In genomic region chr2:48144777-48145176, GRCh38 we compare ENCODE assay signal across 12 cellular contexts.
DNase-seq lines count a peak whose midpoint lies in the region; ATAC-seq and TF ChIP-seq lines count a peak whose summit lies in the region.
"Had no signal": no experiment of that assay in that cellular context is flagged by ENCODE, and none has a peak within 500 bp of the region (broad histone marks: within the 10 kb centered on the region; RNA-seq: fewer than 3 reads in every experiment).

No MANE protein-coding gene starts in this region.

- 80 to 83% methylated on average over 2 of the region's 2 CpGs for WGBS in GM23248 (ENCODE audit: low coverage in 1 of 2, low lambda C conversion rate in 2 of 2, missing lambda C conversion rate in 2 of 2), 2 experiments

- no peaks in the 10 kb centered on the region for H3K27me3 Mint-ChIP-seq in GM23338 (ENCODE audit: insufficient read depth, low read depth, poor library complexity)

- H3K9me2 ChIP-seq in GM23338 (ENCODE audit: insufficient read depth) (peaks cover 11% of the 10 kb centered on the region; the same call in 1 of the 2 replicates), GM23248 (ENCODE audit: insufficient read depth) (no peaks in the 10 kb centered on the region)

- no peaks in the 10 kb centered on the region for H3K36me3 Mint-ChIP-seq in GM23338 (ENCODE audit: low read depth)

- H3K79me2 ChIP-seq in GM23338 (replicated peaks; ENCODE audit: insufficient read depth) (no peaks in the 10 kb centered on the region), GM23248 (ENCODE audit: insufficient read depth) (no peaks in the 10 kb centered on the region)

- no peak for TF ChIP-seq CTCF in GM23338 (conservative IDR thresholded peaks at IDR 0.05; ENCODE audit: low read depth in 2 of 2)
- no peak for TF ChIP-seq CTCF in fibroblast of villous mesenchyme (IDR thresholded peaks at IDR 0.05; ENCODE audit: insufficient read depth, low read depth, low read length)

- H3K4me3 ChIP-seq in GM23338 (no peak overlapping the region), fibroblast of villous mesenchyme (ENCODE audit: low read depth, low read length) (no peak overlapping the region), GM23248 (no peak overlapping the region)
- H3K4me3 ChIP-seq: suprapubic skin had no signal

- no peaks in the 10 kb centered on the region for H3K9me3 ChIP-seq in GM23248 (ENCODE audit: low read depth)
- H3K9me3 ChIP-seq: suprapubic skin had no signal

- no peaks in the 10 kb centered on the region for H3K27me3 ChIP-seq in GM23338 (ENCODE audit: insufficient read depth)
- H3K27me3 ChIP-seq in GM23248 (replicated peaks; ENCODE audit: insufficient read depth) = no peaks in the 10 kb centered on the region
- H3K27me3 ChIP-seq: suprapubic skin had no signal

- H4K20me1 ChIP-seq in GM23338 (replicated peaks; ENCODE audit: insufficient read depth) (no peaks in the 10 kb centered on the region), GM23248 (ENCODE audit: insufficient read depth) (no peaks in the 10 kb centered on the region)

- H3F3A ChIP-seq in GM23338 (replicated peaks; ENCODE audit: low read depth) = no peaks in the 10 kb centered on the region
- H3F3A ChIP-seq in GM23248 (ENCODE audit: insufficient read depth) = no peaks in the 10 kb centered on the region

- H3K36me3 ChIP-seq in GM23338 (ENCODE audit: insufficient read depth) (no peaks in the 10 kb centered on the region), GM23248 (ENCODE audit: low read depth) (no peaks in the 10 kb centered on the region)
- H3K36me3 ChIP-seq: suprapubic skin had no signal

- no peak overlapping the region for H3K27ac ChIP-seq in GM23338 (ENCODE audit: low read depth)
- H3K27ac ChIP-seq in GM23248 = no peak overlapping the region
- H3K27ac ChIP-seq: suprapubic skin had no signal

- no peaks in the 10 kb centered on the region for H3K4me1 ChIP-seq in GM23338 (ENCODE audit: insufficient read depth)
- H3K4me1 ChIP-seq in GM23248 (ENCODE audit: insufficient read depth) = no peaks in the 10 kb centered on the region
- H3K4me1 ChIP-seq: suprapubic skin had no signal

- no peak overlapping the region for H3K9ac ChIP-seq in GM23248

- DNase-seq in NCI-H1417 (lab: John Stamatoyannopoulos, UW) (peak; percentile 11 to 62 (median 43)), NCI-H1417 treated with DMSO at 0.1 percent for 48 hours (lab: John Stamatoyannopoulos, UW) (no peak), GM23338 (ENCODE audit: low spot score) (no peak), SK-MEL-5 (ENCODE audit: low read depth, low spot score) (peak; percentile 26), fibroblast of villous mesenchyme (ENCODE audit: low read depth) (peak; percentile 12), GM23248 (no peak)
- DNase-seq: NCI-H1694; occipital lobe; stimulated activated CD4-positive, alpha-beta T cell treated with anti-CD3 and anti-CD28 coated beads, Interleukin-2, amount 100 ng/mL, for 48 hours had no signal

- H3K4me3 Mint-ChIP-seq in GM23338 = no peak overlapping the region

- H3K27ac Mint-ChIP-seq in GM23338 = no peak overlapping the region

- H2AFZ ChIP-seq in GM23338 = peak overlapping the region; percentile 69
- H2AFZ ChIP-seq in GM23248 = no peak overlapping the region

- in situ Hi-C loops in SK-MEL-5 (cut with HindIII; ENCODE audit: low pct_unique_long_range_greater_than_20kb, low sequenced_read_pairs) = no loop called here
- in situ Hi-C loops in GM23248 (cut with MboI) = no loop called here

- H3K4me1 Mint-ChIP-seq in GM23338 = peaks cover 9% of the 10 kb centered on the region

- H3K4me2 ChIP-seq in GM23338 (no peak overlapping the region), GM23248 (ENCODE audit: unreplicated experiment) (no peak overlapping the region)

- no peaks in the 10 kb centered on the region; the same call in 2 of the 3 replicates for H3K9me3 Mint-ChIP-seq in GM23338

- ATAC-seq in GM23338 (no peak), GM21360 (IDR thresholded peaks at IDR 0.05; ENCODE audit: unreplicated experiment) (no peak), HG02840 (IDR thresholded peaks at IDR 0.05; ENCODE audit: low FRiP score, unreplicated experiment) (no peak)

TF ChIP-seq in GM23338, 12 proteins besides CTCF, POLR2A, EP300 and RAD21:
- no peak for TF ChIP-seq JUNB (IDR thresholded peaks at IDR 0.05; ENCODE audit: unreplicated experiment)
- TF ChIP-seq POLR2AphosphoS5 (IDR thresholded peaks at IDR 0.05; ENCODE audit: low read depth) = no peak
- no peak for TF ChIP-seq NANOG (IDR thresholded peaks at IDR 0.05; ENCODE audit: borderline replicate concordance)
- TF ChIP-seq EZH2 (IDR thresholded peaks at IDR 0.05; ENCODE audit: low read depth, unreplicated experiment) = no peak
- no peak for TF ChIP-seq EZH2phosphoT487 (IDR thresholded peaks at IDR 0.05; ENCODE audit: unreplicated experiment)
- TF ChIP-seq ETS1 (IDR thresholded peaks at IDR 0.05) = no peak
- TF ChIP-seq ZNF331 (CRISPR knock-in tag; IDR thresholded peaks at IDR 0.05; ENCODE audit: low read depth) = no peak
- no peak for TF ChIP-seq ZNF114 (CRISPR knock-in tag; IDR thresholded peaks at IDR 0.05)

Comparison
In these comparisons a context has a peak if more than half of its experiments do, and no peak if none do; other contexts are left out.
1. DNase-seq: peak in NCI-H1417 (3 of 3), SK-MEL-5 (single experiment) and fibroblast of villous mesenchyme (single experiment); none in NCI-H1417 treated with DMSO at 0.1 percent for 48 hours (single experiment), GM23338 (single experiment) and GM23248 (single experiment).